9 cellular contexts compared by ENCODE assay signal in the genomic region with DNA sequence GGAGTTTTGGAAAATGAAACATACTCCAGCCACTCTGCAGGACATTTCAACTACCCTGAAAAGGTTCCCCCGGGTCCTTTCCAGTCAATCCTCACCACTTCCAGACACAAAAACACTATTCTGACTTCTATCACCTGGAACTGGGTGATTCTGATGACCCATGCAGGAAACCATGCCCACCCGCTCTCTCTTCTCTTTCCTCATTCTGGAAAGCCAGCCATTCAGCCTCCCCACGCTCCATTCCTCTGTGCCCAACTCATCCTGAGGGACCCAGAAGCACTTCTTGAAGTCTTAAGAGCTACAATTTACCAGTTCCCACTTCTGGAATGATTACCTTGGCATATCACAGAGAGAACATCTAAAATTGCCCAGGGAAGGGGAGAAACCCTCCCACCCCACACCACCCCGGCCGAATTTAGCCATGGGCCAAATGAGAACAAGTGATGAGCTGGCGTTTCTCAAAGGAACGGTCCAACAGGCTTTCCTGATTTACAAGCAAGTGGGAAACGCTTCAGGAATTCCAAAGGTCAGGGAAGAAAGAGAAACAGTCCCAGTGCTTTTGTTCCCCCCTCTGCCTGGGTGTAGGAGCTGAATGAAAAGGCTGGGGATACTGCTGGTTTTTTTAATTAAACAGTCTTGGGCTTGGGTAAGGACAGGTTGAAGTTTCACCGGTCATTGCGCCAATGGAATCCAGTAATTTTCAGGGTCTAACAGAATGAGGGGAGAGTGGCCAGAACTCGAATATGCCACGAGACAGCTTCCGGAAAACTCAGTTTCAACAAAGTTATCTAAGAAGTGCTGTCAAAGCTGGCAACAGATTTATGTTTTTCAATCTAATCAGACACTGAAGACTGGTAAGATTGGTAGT. TPM values are rescaled to one million over a fixed set of nuclear protein-coding genes. Genes with fewer than 3 reads are reported as not detected.
A peak's percentile ranks its signal among the peaks of the same experiment; 100 is the strongest.
DNase-seq lines count a peak whose midpoint lies in the region; ATAC-seq, FAIRE-seq and TF ChIP-seq lines count a peak whose summit lies in the region.
"Had no signal": no experiment of that assay in that cellular context is flagged by ENCODE, and none has a peak within 500 bp of the region (broad histone marks: within the 10 kb centered on the region; RNA-seq: fewer than 3 reads in every experiment).

No MANE protein-coding gene starts in this region.

- POLR2A ChIA-PET in activated naive CD8-positive, alpha-beta T cell treated with anti-CD3 and anti-CD28 coated beads, Interleukin-2, amount 10 ng/mL, durations not matched to agents 7 days and 5 days (lab: Charles Lee), result interaction anchor here (0.8 to 9.2 kb wide), 14 partner anchors 8 to 1031 kb away, joined by 3 to 139 read pairs (median 8); partner anchors contain the start of gene GPR68

- H3K4me3 ChIP-seq in vagina (peak overlapping the region in 1 of 2 donors; percentile 0), kidney (ENCODE audit: low read length in 2 of 2) (no peak overlapping the region)

- no peaks in the 10 kb centered on the region for H3K27me3 Mint-ChIP-seq in activated naive CD4-positive, alpha-beta T cell treated with anti-CD3 and anti-CD28 coated beads, Interleukin-2, amount 50 U/mL, for 24 hours
- no peaks in the 10 kb centered on the region for H3K27me3 Mint-ChIP-seq in activated naive CD8-positive, alpha-beta T cell treated with anti-CD3 and anti-CD28 coated beads, Interleukin-2, amount 10 ng/mL, durations not matched to agents 7 days and 5 days
- peaks cover 28% of the 10 kb centered on the region for H3K27me3 Mint-ChIP-seq in mesothelial cell of epicardium (ENCODE audit: low read depth)

- TF ChIP-seq POLR2A in vagina (IDR thresholded peaks at IDR 0.05), result no peak

- no peak for ATAC-seq in activated naive CD8-positive, alpha-beta T cell treated with anti-CD3 and anti-CD28 coated beads, Interleukin-2, amount 10 ng/mL, durations not matched to agents 7 days and 5 days (ENCODE audit: low read depth)
- ATAC-seq in GM21360 (IDR thresholded peaks at IDR 0.05; ENCODE audit: unreplicated experiment), result no peak

- H3K27me3 ChIP-seq in vagina, result no peaks in the 10 kb centered on the region

- TF ChIP-seq CTCF in mesothelial cell of epicardium (IDR thresholded peaks at IDR 0.05; ENCODE audit: unreplicated experiment) (no peak), vagina (IDR thresholded peaks at IDR 0.05) (no peak), kidney (IDR thresholded peaks at IDR 0.05; ENCODE audit: borderline replicate concordance, extremely low read depth, insufficient read depth) (no peak)

- H3K4me1 ChIP-seq in vagina (peaks cover 24% of the 10 kb centered on the region), kidney (ENCODE audit: control insufficient read depth in 1 of 2, insufficient read depth in 1 of 2, low read depth in 1 of 2, low read length in 2 of 2) (peaks cover 8 to 22% of the 10 kb centered on the region in 2 donors)

- H3K36me3 ChIP-seq in vagina (no peaks in the 10 kb centered on the region), kidney (ENCODE audit: control insufficient read depth in 1 of 2, insufficient read depth in 2 of 2, low read length in 2 of 2) (no peaks in the 10 kb centered on the region)

- peaks cover 17% of the 10 kb centered on the region for H3K36me3 Mint-ChIP-seq in activated naive CD4-positive, alpha-beta T cell treated with anti-CD3 and anti-CD28 coated beads, Interleukin-2, amount 50 U/mL, for 24 hours
- H3K36me3 Mint-ChIP-seq in activated naive CD8-positive, alpha-beta T cell treated with anti-CD3 and anti-CD28 coated beads, Interleukin-2, amount 10 ng/mL, durations not matched to agents 7 days and 5 days, result peaks cover 48% of the 10 kb centered on the region
- no peaks in the 10 kb centered on the region for H3K36me3 Mint-ChIP-seq in mesothelial cell of epicardium

- no peaks in the 10 kb centered on the region for H3K9me3 Mint-ChIP-seq in activated naive CD4-positive, alpha-beta T cell treated with anti-CD3 and anti-CD28 coated beads, Interleukin-2, amount 50 U/mL, for 24 hours
- H3K9me3 Mint-ChIP-seq in activated naive CD8-positive, alpha-beta T cell treated with anti-CD3 and anti-CD28 coated beads, Interleukin-2, amount 10 ng/mL, durations not matched to agents 7 days and 5 days, result no peaks in the 10 kb centered on the region
- H3K9me3 Mint-ChIP-seq in mesothelial cell of epicardium, result no peaks in the 10 kb centered on the region

- H3K9me3 ChIP-seq in vagina (no peaks in the 10 kb centered on the region), kidney (ENCODE audit: control insufficient read depth in 1 of 2, low read length in 2 of 2) (no peaks in the 10 kb centered on the region)

- peak overlapping the region; percentile 4 for H3K27ac ChIP-seq in vagina
- H3K27ac ChIP-seq in kidney (ENCODE audit: low read depth in 2 of 2, low read length in 2 of 2), result peak overlapping the region in 1 of 2 donors; percentile 67

- H3K27ac Mint-ChIP-seq in activated naive CD4-positive, alpha-beta T cell treated with anti-CD3 and anti-CD28 coated beads, Interleukin-2, amount 50 U/mL, for 24 hours, result peak overlapping the region; percentile 99
- H3K27ac Mint-ChIP-seq in activated naive CD8-positive, alpha-beta T cell treated with anti-CD3 and anti-CD28 coated beads, Interleukin-2, amount 10 ng/mL, durations not matched to agents 7 days and 5 days, result peak overlapping the region; percentile 99
- H3K27ac Mint-ChIP-seq in mesothelial cell of epicardium, result no peak overlapping the region

- DNase-seq in activated naive CD4-positive, alpha-beta T cell treated with Interleukin-2 at 50 U/mL for 16 hours, result no peak
- DNase-seq in activated naive CD8-positive, alpha-beta T cell treated with anti-CD3 and anti-CD28 coated beads, Interleukin-2, amount 10 ng/mL, durations not matched to agents 7 days and 5 days, result no peak
- no peak for DNase-seq in mesothelial cell of epicardium (ENCODE audit: low spot score in 2 of 2, unreplicated experiment in 2 of 2)
- no peak for DNase-seq in vagina (ENCODE audit: extremely low spot score in 2 of 2)
- DNase-seq in kidney, result no peak
- DNase-seq in posterior cingulate gyrus, result no peak
- DNase-seq: NCI-H2081 had no signal

- peak overlapping the region; percentile 97 for H3K4me3 Mint-ChIP-seq in activated naive CD4-positive, alpha-beta T cell treated with anti-CD3 and anti-CD28 coated beads, Interleukin-2, amount 50 U/mL, for 24 hours
- H3K4me3 Mint-ChIP-seq in activated naive CD8-positive, alpha-beta T cell treated with anti-CD3 and anti-CD28 coated beads, Interleukin-2, amount 10 ng/mL, durations not matched to agents 7 days and 5 days, result peak overlapping the region; percentile 94
- peak overlapping the region; percentile 20 for H3K4me3 Mint-ChIP-seq in mesothelial cell of epicardium

- H3K4me1 Mint-ChIP-seq in activated naive CD4-positive, alpha-beta T cell treated with anti-CD3 and anti-CD28 coated beads, Interleukin-2, amount 50 U/mL, for 24 hours, result peaks cover 67% of the 10 kb centered on the region
- peaks cover 61% of the 10 kb centered on the region for H3K4me1 Mint-ChIP-seq in activated naive CD8-positive, alpha-beta T cell treated with anti-CD3 and anti-CD28 coated beads, Interleukin-2, amount 10 ng/mL, durations not matched to agents 7 days and 5 days
- H3K4me1 Mint-ChIP-seq in mesothelial cell of epicardium, result peaks cover 49% of the 10 kb centered on the region

- FAIRE-seq in kidney (lab: Jason Lieb, UNC), result no peak

- intact Hi-C loops in vagina (cut with DNase I), result loop anchor here (5.0 kb wide), 1 partner anchor 92 kb away; no protein-coding TSS in a partner anchor
- intact Hi-C loops in kidney (cut with DNase I), result loop anchor here (5.0 kb wide), 1 partner anchor 87 kb away; no protein-coding TSS in a partner anchor
- intact Hi-C loops in posterior cingulate gyrus (cut with DNase I), result no loop called here

- no peak overlapping the region for H3K9ac ChIP-seq in kidney (ENCODE audit: low read length in 2 of 2)

RNA-seq across cellular contexts. Expression of gene CCDC88C, which starts 2.9 kb away (rescaled TPM):
- 100 to 1,000 TPM; 206 to 209 TPM for total RNA-seq in activated naive CD8-positive, alpha-beta T cell treated with anti-CD3 and anti-CD28 coated beads, Interleukin-2, amount 10 ng/mL, durations not matched to agents 7 days and 5 days
- total RNA-seq in mesothelial cell of epicardium (23.1 to 24.8 TPM (median 23.7 TPM) in 3 replicates), vagina (42.2 TPM), kidney (32.8 TPM)
- 6.6 TPM for polyA plus RNA-seq in kidney (ENCODE audit: insufficient read depth, low read depth, low replicate concordance)

Comparison
In these comparisons a context has a peak if more than half of its experiments do, and no peak if none do; other contexts are left out.
1. H3K4me3 Mint-ChIP-seq: peak in every context shown above with its lines; median percentile 97 in activated naive CD4-positive, alpha-beta T cell treated with anti-CD3 and anti-CD28 coated beads, Interleukin-2, amount 50 U/mL, for 24 hours; 94 in activated naive CD8-positive, alpha-beta T cell treated with anti-CD3 and anti-CD28 coated beads, Interleukin-2, amount 10 ng/mL, durations not matched to agents 7 days and 5 days; 20 in mesothelial cell of epicardium.